10 cellular contexts compared by ENCODE assay signal in the genomic region with DNA sequence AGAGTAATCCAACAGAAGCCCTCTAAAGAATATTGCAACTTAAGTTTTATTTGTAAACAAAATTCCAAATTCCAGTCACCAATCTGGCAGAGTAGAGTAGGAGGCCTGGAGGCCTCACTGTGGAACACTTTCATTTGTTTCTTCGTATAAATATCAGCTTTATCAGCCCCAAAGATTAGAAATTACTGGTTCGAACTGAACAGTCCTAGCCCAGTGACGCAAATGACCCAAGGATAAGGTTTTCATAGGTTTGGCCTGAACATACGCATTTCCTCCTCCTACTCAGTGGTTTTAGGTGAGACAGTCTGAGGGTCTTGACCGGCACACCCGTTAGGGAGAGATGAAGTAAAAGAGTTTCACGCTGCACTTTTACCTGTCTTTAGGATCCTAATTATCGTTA. TPM values are rescaled to one million over a fixed set of nuclear protein-coding genes. Genes with fewer than 3 reads are reported as not detected.
DNase-seq lines count a peak whose midpoint lies in the region; ATAC-seq and TF ChIP-seq lines count a peak whose summit lies in the region.
"Had no signal": no experiment of that assay in that cellular context is flagged by ENCODE, and none has a peak within 500 bp of the region (broad histone marks: within the 10 kb centered on the region; RNA-seq: fewer than 3 reads in every experiment).

No MANE protein-coding gene starts in this region.

- ATAC-seq in HCT116 = no peak
- ATAC-seq: activated CD4-positive, CD25-positive, alpha-beta regulatory T cell treated with anti-CD3 and anti-CD28 coated beads, Interleukin-2, amount 50 U/mL, for 24 hours had no signal

- H3K9me3 ChIP-seq in HCT116 (ENCODE audit: control insufficient read depth in 1 of 2, insufficient read depth in 1 of 2, low read depth in 1 of 2, low read length in 2 of 2) = no peaks in the 10 kb centered on the region
- H3K9me3 ChIP-seq in hepatocyte (ENCODE audit: low read depth) = no peaks in the 10 kb centered on the region
- no peaks in the 10 kb centered on the region for H3K9me3 ChIP-seq in skeletal muscle tissue (ENCODE audit: control insufficient read depth in 3 of 3, low read length in 3 of 3)

- H3K36me3 Mint-ChIP-seq in activated CD4-positive, alpha-beta memory T cell treated with anti-CD3 and anti-CD28 coated beads, Interleukin-2, amount 10 ng/mL, durations not matched to agents 7 days and 5 days (ENCODE audit: low read depth) = no peaks in the 10 kb centered on the region

- H3K4me2 ChIP-seq in HCT116 (ENCODE audit: low read length) = peak overlapping the region; percentile 91
- H3K4me2 ChIP-seq in hepatocyte = peak overlapping the region; percentile 89

- no peak overlapping the region for H3K27ac Mint-ChIP-seq in activated CD4-positive, alpha-beta memory T cell treated with anti-CD3 and anti-CD28 coated beads, Interleukin-2, amount 10 ng/mL, durations not matched to agents 7 days and 5 days

- no peak for TF ChIP-seq RAD21 in HCT116 (IDR thresholded peaks at IDR 0.05; ENCODE audit: low read depth)

- H3K4me1 Mint-ChIP-seq in activated CD4-positive, alpha-beta memory T cell treated with anti-CD3 and anti-CD28 coated beads, Interleukin-2, amount 10 ng/mL, durations not matched to agents 7 days and 5 days = peaks cover 8% of the 10 kb centered on the region

- H3K4me3 ChIP-seq in HCT116 (replicated peaks in 1 of 2; ENCODE audit: low read depth in 1 of 2, low read length in 2 of 2) (peak overlapping the region; percentile 76 to 79), hepatocyte (no peak overlapping the region), skeletal muscle tissue (ENCODE audit: low read length in 3 of 3) (peak overlapping the region; percentile 69 to 92 (median 81))

- 70% methylated on average over 8 of the region's 8 CpGs for WGBS in hepatocyte (ENCODE audit: low lambda C conversion rate, missing lambda C conversion rate)

- intact Hi-C loops in HCT116 (cut with micrococcal nuclease) = no loop called here

- peak overlapping the region; percentile 76 for H3K9ac ChIP-seq in HCT116 (ENCODE audit: low read length)
- H3K9ac ChIP-seq in skeletal muscle tissue (ENCODE audit: low read depth in 1 of 3, low read length in 3 of 3) = peak overlapping the region; percentile 40 to 74 (median 57)

- CTCF ChIA-PET in HCT116 (lab: Charles Lee) = no interaction called here
- CTCF ChIA-PET in activated CD4-positive, alpha-beta memory T cell treated with anti-CD3 and anti-CD28 coated beads, Interleukin-2, amount 10 ng/mL, durations not matched to agents 7 days and 5 days (lab: Charles Lee) = no interaction called here
- CTCF ChIA-PET in GM10248 (lab: Yijun Ruan, JAX) = interaction anchor here (0.9 kb wide), 1 partner anchor 361 kb away, joined by 3 read pairs; no protein-coding TSS in a partner anchor

- H3K79me2 ChIP-seq in HCT116 (ENCODE audit: insufficient read depth, low read length) (peaks cover 55% of the 10 kb centered on the region), hepatocyte (peaks cover 82% of the 10 kb centered on the region)

- no peaks in the 10 kb centered on the region; the same call in 1 of the 2 replicates for H4K20me1 ChIP-seq in HCT116 (ENCODE audit: insufficient read depth)
- peaks cover 56% of the 10 kb centered on the region for H4K20me1 ChIP-seq in hepatocyte (ENCODE audit: insufficient read depth, poor library complexity, severe bottlenecking)

- RAD21 ChIA-PET in HCT116 (lab: Charles Lee; ENCODE audit: low non-redundant PET in 1 of 2, low total read pairs in 2 of 2, uncharacterized antibody in 2 of 2, unreplicated experiment in 2 of 2) = no interaction called here

- TF ChIP-seq POLR2A in HCT116 (IDR thresholded peaks at IDR 0.05; ENCODE audit: borderline replicate concordance, extremely low read depth, insufficient read depth, insufficient read length) = no peak

- H2AFZ ChIP-seq in HCT116 (ENCODE audit: low read depth, low read length, poor library complexity, severe bottlenecking) = no peak overlapping the region
- no peak overlapping the region for H2AFZ ChIP-seq in hepatocyte

- TF ChIP-seq CTCF in HCT116 (IDR thresholded peaks at IDR 0.05 in 2 of 3, conservative IDR thresholded peaks at IDR 0.05 in 1 of 3; ENCODE audit: borderline replicate concordance in 1 of 3, insufficient read depth in 1 of 3, low read depth in 2 of 3, low read length in 2 of 3) = no peak
- TF ChIP-seq CTCF in hepatocyte (IDR thresholded peaks at IDR 0.05; ENCODE audit: poor library complexity) = no peak
- TF ChIP-seq CTCF in GM10248 (IDR thresholded peaks at IDR 0.05; ENCODE audit: control extremely low read depth, extremely low read depth, low read depth, missing control alignments) = no peak

- H3K27me3 ChIP-seq in HCT116 (ENCODE audit: insufficient read depth, low read length) (no peaks in the 10 kb centered on the region), hepatocyte (no peaks in the 10 kb centered on the region), skeletal muscle tissue (ENCODE audit: control insufficient read depth in 3 of 3, insufficient read depth in 3 of 3, low read length in 3 of 3) (no peaks in the 10 kb centered on the region)

- DNase-seq in HCT116 (ENCODE audit: low read depth, low spot score) (no peak), hepatocyte (ENCODE audit: low spot score) (no peak), NCI-H2107 treated with DMSO at 0.1 percent for 48 hours (lab: John Stamatoyannopoulos, UW; ENCODE audit: unreplicated experiment) (no peak), GM10248 (ENCODE audit: extremely low spot score) (no peak)
- DNase-seq in activated CD4-positive, alpha-beta memory T cell treated with anti-CD3 and anti-CD28 coated beads, Interleukin-2, amount 10 ng/mL, durations not matched to agents 7 days and 5 days = no peak
- DNase-seq in stimulated activated CD4-positive, alpha-beta T cell treated with anti-CD3 and anti-CD28 coated beads, Interleukin-2, amount 100 ng/mL, for 24 hours = no peak
- no peak for DNase-seq in effector CD4-positive, alpha-beta T cell

- H3K9me2 ChIP-seq in HCT116 (ENCODE audit: insufficient read depth) (no peaks in the 10 kb centered on the region), hepatocyte (replicated peaks; ENCODE audit: insufficient read depth) (no peaks in the 10 kb centered on the region)

- H3K9me3 Mint-ChIP-seq in activated CD4-positive, alpha-beta memory T cell treated with anti-CD3 and anti-CD28 coated beads, Interleukin-2, amount 10 ng/mL, durations not matched to agents 7 days and 5 days = no peaks in the 10 kb centered on the region

- TSS peak; percentile 75 for BruUV-seq in HCT116 (replicated peaks; lab: Mats Ljungman, UMichigan)

- H3K4me3 Mint-ChIP-seq in activated CD4-positive, alpha-beta memory T cell treated with anti-CD3 and anti-CD28 coated beads, Interleukin-2, amount 10 ng/mL, durations not matched to agents 7 days and 5 days = peak overlapping the region; percentile 49

- H3K36me3 ChIP-seq in HCT116 (ENCODE audit: control insufficient read depth in 1 of 2, insufficient read depth in 2 of 2, low read length in 2 of 2) (0 out of 4 replicates have a peak, but pooled peaks cover 0 to 3% of the 10 kb centered on the region in 2 experiments), hepatocyte (replicated peaks; ENCODE audit: insufficient read depth, low read depth) (no peaks in the 10 kb centered on the region), skeletal muscle tissue (ENCODE audit: control insufficient read depth in 3 of 3, insufficient read depth in 3 of 3, low read length in 3 of 3) (no peaks in the 10 kb centered on the region)

- POLR2A ChIA-PET in HCT116 (lab: Charles Lee) = interaction anchor here (0.6 kb wide), 1 partner anchor 37 kb away, joined by 4 read pairs; no protein-coding TSS in a partner anchor
- POLR2A ChIA-PET in activated CD4-positive, alpha-beta memory T cell treated with anti-CD3 and anti-CD28 coated beads, Interleukin-2, amount 10 ng/mL, durations not matched to agents 7 days and 5 days (lab: Charles Lee) = no interaction called here
- POLR2A ChIA-PET in GM10248 (lab: Yijun Ruan, JAX) = no interaction called here

- peaks cover 9 to 22% of the 10 kb centered on the region in 2 experiments; a peak in 3 of 4 replicates for H3K4me1 ChIP-seq in HCT116 (ENCODE audit: control insufficient read depth in 1 of 2, insufficient read depth in 2 of 2, low read length in 2 of 2)
- H3K4me1 ChIP-seq in hepatocyte (ENCODE audit: insufficient read depth) = peaks cover 34% of the 10 kb centered on the region
- H3K4me1 ChIP-seq in skeletal muscle tissue (ENCODE audit: control insufficient read depth in 3 of 3, insufficient read depth in 3 of 3, low read length in 3 of 3) = peaks cover 37 to 44% (median 41%) of the 10 kb centered on the region in 3 donors

- peaks cover 32% of the 10 kb centered on the region for H3K27me3 Mint-ChIP-seq in activated CD4-positive, alpha-beta memory T cell treated with anti-CD3 and anti-CD28 coated beads, Interleukin-2, amount 10 ng/mL, durations not matched to agents 7 days and 5 days

- H3K27ac ChIP-seq in HCT116 (ENCODE audit: low read depth, low read length) = no peak overlapping the region
- H3K27ac ChIP-seq in hepatocyte = peak overlapping the region; percentile 95
- H3K27ac ChIP-seq in skeletal muscle tissue (ENCODE audit: low read depth, low read length) = peak overlapping the region; percentile 12

TF ChIP-seq in HCT116, 20 proteins besides CTCF, POLR2A, EP300 and RAD21 (continues in another document):
- TF ChIP-seq JUND (IDR thresholded peaks at IDR 0.05) (no peak), EZH2 (IDR thresholded peaks at IDR 0.05) (no peak)
- TF ChIP-seq, protein P1, sequence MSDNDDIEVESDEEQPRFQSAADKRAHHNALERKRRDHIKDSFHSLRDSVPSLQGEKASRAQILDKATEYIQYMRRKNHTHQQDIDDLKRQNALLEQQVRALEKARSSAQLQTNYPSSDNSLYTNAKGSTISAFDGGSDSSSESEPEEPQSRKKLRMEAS (IDR thresholded peaks at IDR 0.05) = no peak

RNA-seq across cellular contexts. Expression of a gene that starts 1.7 kb away (rescaled TPM):
- total RNA-seq in HCT116 (2021; ENCODE audit: unreplicated experiment) (85.6 TPM), hepatocyte (41.7 and 60.6 TPM in 2 replicates), skeletal muscle tissue (50.1 TPM)
- 81.0 and 89.0 TPM in 2 replicates for polyA plus RNA-seq in HCT116 (2012)
- total RNA-seq in activated CD4-positive, alpha-beta memory T cell treated with anti-CD3 and anti-CD28 coated beads, Interleukin-2, amount 10 ng/mL, durations not matched to agents 7 days and 5 days = under 1 TPM; 0.78 to 0.81 TPM
- 9.4 and 10.2 TPM in 2 replicates for polyA plus RNA-seq in hepatocyte

RNA-seq across cellular contexts. Expression of a gene that starts 28.3 kb away (rescaled TPM):
- total RNA-seq in HCT116 (2021; ENCODE audit: unreplicated experiment) (not detected), hepatocyte (not detected in 2 replicates), skeletal muscle tissue (not detected)
- polyA plus RNA-seq in HCT116 (2012) = not detected in 2 replicates
- total RNA-seq in activated CD4-positive, alpha-beta memory T cell treated with anti-CD3 and anti-CD28 coated beads, Interleukin-2, amount 10 ng/mL, durations not matched to agents 7 days and 5 days = not detected
- polyA plus RNA-seq in hepatocyte = 0.21 TPM in 1 of 2 replicates, not detected in the other
- total RNA-seq: LHCN-M2 had no signal

RNA-seq across cellular contexts. Expression of a gene that starts 38.8 kb away (rescaled TPM):
- total RNA-seq in HCT116 (2021; ENCODE audit: unreplicated experiment) (not detected), hepatocyte (12.4 and 35.3 TPM in 2 replicates), skeletal muscle tissue (0.52 TPM)
- 0.15 and 0.34 TPM in 2 replicates for polyA plus RNA-seq in HCT116 (2012)
- total RNA-seq in activated CD4-positive, alpha-beta memory T cell treated with anti-CD3 and anti-CD28 coated beads, Interleukin-2, amount 10 ng/mL, durations not matched to agents 7 days and 5 days = not detected
- polyA plus RNA-seq in hepatocyte = 31.0 and 40.3 TPM in 2 replicates

Comparison
In these comparisons a context has a peak if more than half of its experiments do, and no peak if none do; other contexts are left out.
1. RNA of a gene that starts 1.7 kb away (total RNA-seq): 85.6 TPM in HCT116 (single experiment), 41.7 to 60.6 TPM in hepatocyte and 50.1 TPM in skeletal muscle tissue (single experiment); 0.78 to 0.81 TPM in activated CD4-positive, alpha-beta memory T cell treated with anti-CD3 and anti-CD28 coated beads, Interleukin-2, amount 10 ng/mL, durations not matched to agents 7 days and 5 days; every median in the first group is over 10 times any median in the second.